Comparison of ENCODE assay signal across 27 cellular contexts in the genomic region with DNA sequence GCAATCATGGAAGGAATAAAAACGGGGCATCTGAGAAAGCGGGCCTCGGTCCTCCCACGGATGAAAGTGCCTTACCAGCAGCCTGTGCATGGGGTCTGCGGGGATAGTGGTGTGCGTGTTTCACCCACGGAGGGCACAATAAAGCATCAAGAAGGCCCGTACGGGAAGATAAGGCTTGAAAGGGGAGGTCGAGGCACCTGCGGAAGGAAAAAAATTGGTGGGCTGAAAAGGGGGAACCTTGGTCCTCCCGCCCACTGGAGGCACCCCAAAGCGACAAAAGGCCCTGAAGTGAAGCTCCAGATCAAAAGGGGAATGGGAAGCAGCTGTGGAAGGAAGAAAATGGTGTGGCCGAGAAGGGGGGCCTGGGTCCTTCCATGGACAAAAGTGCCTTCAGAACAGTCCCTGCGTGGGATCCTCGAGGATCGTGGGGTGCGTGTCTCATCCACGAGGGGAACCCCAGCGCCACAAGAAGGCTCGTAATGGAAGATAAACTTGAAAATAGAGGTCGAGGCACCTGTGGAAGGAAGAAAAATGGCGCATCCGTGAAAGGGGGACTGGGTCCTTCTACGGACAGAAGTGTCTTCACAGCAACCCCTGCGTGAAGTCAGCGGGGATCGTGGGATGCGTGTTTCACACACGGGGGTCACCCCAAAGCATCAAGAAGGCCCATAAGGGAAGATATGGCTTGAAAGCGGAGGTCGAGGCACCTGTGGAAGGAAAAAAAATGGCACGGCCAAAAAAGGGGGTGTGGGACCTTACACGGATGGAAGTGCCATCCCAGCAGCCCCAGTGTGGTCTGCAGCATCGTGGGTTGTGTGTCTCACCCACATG.
"Had no signal": no experiment of that assay in that cellular context is flagged by ENCODE, and none has a peak within 500 bp of the region (broad histone marks: within the 10 kb centered on the region; RNA-seq: fewer than 3 reads in every experiment).

No MANE protein-coding gene starts in this region.

- H3K4me3 ChIP-seq: esophagus squamous epithelium, gastrocnemius medialis, pancreas, sigmoid colon, smooth muscle cell, testis had no signal

- DNase-seq: activated B cell treated with CpG ODN at 0.5 μM for 24 hours; activated CD4-positive, alpha-beta T cell treated with anti-CD3 and anti-CD28 coated beads for 36 hours; activated CD4-positive, alpha-beta T cell treated with anti-CD3 and anti-CD28 coated beads, Interleukin-2, amount 50 U/mL, for 4 hours; activated CD8-positive, alpha-beta memory T cell treated with anti-CD3 and anti-CD28 coated beads for 24 hours; activated CD8-positive, alpha-beta memory T cell treated with anti-CD3 and anti-CD28 coated beads, Interleukin-2, amount 50 U/mL, for 4 hours; activated naive CD4-positive, alpha-beta T cell treated with Interleukin-2 at 50 U/mL for 16 hours; activated naive CD8-positive, alpha-beta T cell treated with anti-CD3 and anti-CD28 coated beads, Interleukin-2, amount 10 ng/mL, durations not matched to agents 7 days and 5 days; activated T-cell treated with anti-CD3 and anti-CD28 coated beads, Interleukin-2, amount 50 U/mL, for 24 hours; amygdala; cortex of kidney; endodermal cell; esophagus squamous epithelium; gastrocnemius medialis; midbrain; nephron progenitor cell; stimulated activated CD4-positive, alpha-beta T cell treated with anti-CD3 and anti-CD28 coated beads, Interleukin-2, amount 100 ng/mL, for 48 hours; stimulated activated CD8-positive, alpha-beta memory T cell treated with anti-CD3 and anti-CD28 coated beads, Interleukin-4, amount 100 ng/mL, for 48 hours; stimulated activated naive B cell treated with anti-CD40 and anti-IgM and Interleukin-4, amounts not matched to agents 10 μg/mL and 1 μg/mL and 100 μg/mL, for 72 hours; T-helper 1 cell; T-helper 9 cell; testis; trophoblast cell had no signal

- H3K4me2 ChIP-seq: smooth muscle cell had no signal

- FAIRE-seq: islet of Langerhans, pancreas had no signal

- ATAC-seq: activated CD4-positive, alpha-beta T cell treated with anti-CD3 and anti-CD28 coated beads for 36 hours; activated T-helper 17 cell treated with anti-CD3 and anti-CD28 coated beads, Interleukin-2, amount 50 U/mL, for 72 hours; gastrocnemius medialis; pancreas; stimulated activated naive B cell treated with anti-CD40 and anti-IgM and Interleukin-4, amounts not matched to agents 10 μg/mL and 1 μg/mL and 100 μg/mL, for 72 hours had no signal

- H3K27ac ChIP-seq: esophagus squamous epithelium, gastrocnemius medialis, pancreas, sigmoid colon, testis had no signal

- H3K27me3 ChIP-seq: esophagus squamous epithelium, gastrocnemius medialis, pancreas, testis had no signal

- H3K36me3 ChIP-seq: esophagus squamous epithelium, gastrocnemius medialis, pancreas, sigmoid colon had no signal

- H3K9me3 ChIP-seq: gastrocnemius medialis, pancreas, testis had no signal

- H3K4me1 ChIP-seq: esophagus squamous epithelium, gastrocnemius medialis, pancreas, sigmoid colon, testis had no signal
